In the genomic region with DNA sequence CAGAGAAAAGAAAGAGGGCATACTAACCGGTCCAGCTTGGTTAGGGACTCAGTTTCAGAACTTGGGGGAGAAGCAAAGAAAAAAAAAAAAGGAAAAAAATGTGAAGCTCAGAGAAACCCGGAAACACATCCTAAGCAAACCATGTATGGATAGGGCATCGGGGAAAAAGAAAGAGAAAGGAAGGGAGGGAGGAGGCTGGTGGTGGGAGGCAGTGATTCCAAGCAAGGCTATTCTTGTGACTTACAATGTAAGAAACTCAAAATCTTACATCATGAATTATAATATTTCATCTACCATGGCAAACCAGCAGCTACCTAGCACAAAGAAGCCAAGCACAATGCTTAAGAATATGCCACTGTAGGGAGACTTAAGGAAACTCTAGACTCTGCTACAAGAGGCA, we compare ENCODE assay signal across 18 cellular contexts.
"Had no signal": no experiment of that assay in that cellular context is flagged by ENCODE, and none has a peak within 500 bp of the region (broad histone marks: within the 10 kb centered on the region; RNA-seq: fewer than 3 reads in every experiment).

No MANE protein-coding gene starts in this region.

- H3K4me1 Mint-ChIP-seq: naive thymus-derived CD4-positive, alpha-beta T cell had no signal

- H3K27me3 ChIP-seq: esophagus muscularis mucosa, gastrocnemius medialis, neutrophil, right atrium auricular region, sigmoid colon, stomach had no signal

- H3K4me1 ChIP-seq: gastrocnemius medialis, right atrium auricular region, sigmoid colon, stomach had no signal

- ATAC-seq: gastrocnemius medialis; left lobe of liver; naive thymus-derived CD4-positive, alpha-beta T cell had no signal

- H3K27me3 Mint-ChIP-seq: naive thymus-derived CD4-positive, alpha-beta T cell had no signal

- H3K9me3 ChIP-seq: esophagus muscularis mucosa, gastrocnemius medialis, neutrophil, right atrium auricular region, sigmoid colon, stomach, thoracic aorta had no signal

- DNase-seq: effector memory CD4-positive, alpha-beta T cell; gastrocnemius medialis; islet precursor cell; mammary epithelial cell; naive thymus-derived CD4-positive, alpha-beta T cell; posterior cingulate gyrus; sigmoid colon; stimulated activated CD4-positive, alpha-beta T cell treated with anti-CD3 and anti-CD28 coated beads, Interleukin-2, amount 100 ng/mL, for 24 hours; stomach; substantia nigra; trophoblast cell had no signal

- H3K4me3 ChIP-seq: esophagus muscularis mucosa, gastrocnemius medialis, right atrium auricular region, sigmoid colon, skin epidermis, stomach, thoracic aorta had no signal

- H3K9me3 Mint-ChIP-seq: naive thymus-derived CD4-positive, alpha-beta T cell had no signal

- H3K27ac ChIP-seq: epithelial cell of prostate, esophagus muscularis mucosa, gastrocnemius medialis, neutrophil, right atrium auricular region, sigmoid colon, skin epidermis, stomach, thoracic aorta had no signal
